In the genomic region with DNA sequence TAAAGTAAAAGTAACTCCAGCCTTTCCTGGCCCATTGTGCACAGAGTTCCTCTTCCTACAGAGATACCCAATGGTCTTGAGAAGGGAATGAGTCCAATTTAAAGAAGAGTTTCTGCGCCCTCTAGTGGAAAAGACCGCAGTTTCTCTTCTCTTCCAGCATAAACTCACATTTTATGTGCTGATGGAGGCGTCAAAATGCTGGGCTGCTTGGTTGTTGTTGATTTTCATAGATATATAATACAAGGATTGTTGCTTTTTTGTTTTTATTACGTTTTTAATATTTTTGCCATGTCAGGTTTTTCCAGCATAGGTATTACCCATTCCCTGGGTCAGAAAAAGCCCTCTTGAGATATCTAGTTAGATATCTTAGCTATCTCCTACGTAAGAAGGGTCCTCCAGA, we compare ENCODE assay signal across 8 cellular contexts.
DNase-seq lines count a peak whose midpoint lies in the region; ATAC-seq, FAIRE-seq and TF ChIP-seq lines count a peak whose summit lies in the region.

No MANE protein-coding gene starts in this region.

- H4K5ac ChIP-seq in mesendoderm (ENCODE audit: low read length): no peak overlapping the region

- H3K79me2 ChIP-seq in mesendoderm (ENCODE audit: control insufficient read depth, insufficient read depth, low read length): no peaks in the 10 kb centered on the region

- no peaks in the 10 kb centered on the region for H3K79me1 ChIP-seq in mesendoderm (ENCODE audit: low read length)

- no peaks in the 10 kb centered on the region for H3K4me1 ChIP-seq in mesendoderm (ENCODE audit: control insufficient read depth, low read depth, low read length)
- H3K4me1 ChIP-seq in esophagus squamous epithelium: no peaks in the 10 kb centered on the region
- no peaks in the 10 kb centered on the region for H3K4me1 ChIP-seq in aorta (ENCODE audit: control insufficient read depth in 1 of 2, insufficient read depth in 2 of 2, low read length in 2 of 2)

- H3K36me3 Mint-ChIP-seq in activated CD8-positive, alpha-beta T cell treated with anti-CD3 and anti-CD28 coated beads, Interleukin-2, amount 10 ng/mL, durations not matched to agents 7 days and 5 days (ENCODE audit: low read depth): no peaks in the 10 kb centered on the region

- DNase-seq in SIG-M5 treated with dmso at 0.1 percent for 504 hours (lab: John Stamatoyannopoulos, UW; ENCODE audit: unreplicated experiment): peak; percentile 65
- no peak for DNase-seq in SIG-M5 (lab: John Stamatoyannopoulos, UW)
- DNase-seq in NCI-H1092 (lab: John Stamatoyannopoulos, UW): peak; percentile 28
- DNase-seq in activated CD8-positive, alpha-beta T cell treated with anti-CD3 and anti-CD28 coated beads, Interleukin-2, amount 10 ng/mL, durations not matched to agents 7 days and 5 days: peak; percentile 23
- peak; percentile 80 for DNase-seq in mesendoderm
- DNase-seq in esophagus squamous epithelium (lab: John Stamatoyannopoulos, UW): no peak
- no peak for DNase-seq in aorta
- no peak for DNase-seq in frontal cortex (ENCODE audit: low spot score in 2 of 2)

- no peak overlapping the region for H2BK15ac ChIP-seq in mesendoderm (replicated peaks; ENCODE audit: low read depth)

- no peaks in the 10 kb centered on the region for H3K36me3 ChIP-seq in mesendoderm (ENCODE audit: control insufficient read depth, insufficient read depth, low read length)
- H3K36me3 ChIP-seq in esophagus squamous epithelium: no peaks in the 10 kb centered on the region
- no peaks in the 10 kb centered on the region for H3K36me3 ChIP-seq in aorta (ENCODE audit: control insufficient read depth in 1 of 2, insufficient read depth in 2 of 2, low read length in 1 of 2)

- H3K9me3 Mint-ChIP-seq in activated CD8-positive, alpha-beta T cell treated with anti-CD3 and anti-CD28 coated beads, Interleukin-2, amount 10 ng/mL, durations not matched to agents 7 days and 5 days (ENCODE audit: insufficient read depth): no peaks in the 10 kb centered on the region

- H2AK5ac ChIP-seq in mesendoderm (ENCODE audit: low read length): no peak overlapping the region

- H3K23ac ChIP-seq in mesendoderm (ENCODE audit: low read length): no peak overlapping the region

- H3K4ac ChIP-seq in mesendoderm (ENCODE audit: low read depth, low read length): no peak overlapping the region

- no CpG with 5 or more reads among the region's 5 CpGs for WGBS in mesendoderm (ENCODE audit: extremely low coverage, insufficient coverage, low lambda C conversion rate)
- WGBS in esophagus squamous epithelium, 2 donors: 26 to 27% methylated on average over 5 of the region's 5 CpGs
- 15 to 22% methylated on average over 5 of the region's 5 CpGs for WGBS in aorta, 2 donors

- H3K4me3 ChIP-seq in mesendoderm (ENCODE audit: low read length): no peak overlapping the region
- no peak overlapping the region for H3K4me3 ChIP-seq in esophagus squamous epithelium
- H3K4me3 ChIP-seq in aorta (ENCODE audit: low read length in 2 of 2): no peak overlapping the region

- H4K8ac ChIP-seq in mesendoderm (ENCODE audit: low read depth, low read length): no peak overlapping the region

- no peak overlapping the region for H3K18ac ChIP-seq in mesendoderm (ENCODE audit: low read length)

- H3K9me3 ChIP-seq in esophagus squamous epithelium (no peaks in the 10 kb centered on the region), aorta (ENCODE audit: control insufficient read depth, low read length) (no peaks in the 10 kb centered on the region)

- peak in 2 of 6 experiments; percentile 21 to 39 for TF ChIP-seq CTCF in esophagus squamous epithelium (IDR thresholded peaks at IDR 0.05)

- no peak overlapping the region for H3K4me2 ChIP-seq in mesendoderm (ENCODE audit: low read length)

- no peak overlapping the region for H3K4me3 Mint-ChIP-seq in activated CD8-positive, alpha-beta T cell treated with anti-CD3 and anti-CD28 coated beads, Interleukin-2, amount 10 ng/mL, durations not matched to agents 7 days and 5 days

- H2BK120ac ChIP-seq in mesendoderm (ENCODE audit: low read depth, low read length): no peak overlapping the region

- H3K56ac ChIP-seq in mesendoderm (ENCODE audit: low read length): no peak overlapping the region

- no peak for ATAC-seq in activated CD8-positive, alpha-beta T cell treated with anti-CD3 and anti-CD28 coated beads, Interleukin-2, amount 10 ng/mL, durations not matched to agents 7 days and 5 days
- no peak for ATAC-seq in aorta (ENCODE audit: low FRiP score)

- H3K9ac ChIP-seq in mesendoderm (ENCODE audit: low read length): no peak overlapping the region

- intact Hi-C loops in esophagus squamous epithelium (cut with DNase I) (loop anchor here (10.0 kb wide), 1 partner anchor 602 kb away; no protein-coding TSS in a partner anchor), aorta (cut with DNase I) (no loop called here)

- H2BK5ac ChIP-seq in mesendoderm (ENCODE audit: low read length): no peak overlapping the region

- FAIRE-seq in frontal cortex (lab: Jason Lieb, UNC): no peak

- H3K27ac ChIP-seq in mesendoderm (ENCODE audit: low read depth, low read length) (no peak overlapping the region), esophagus squamous epithelium (no peak overlapping the region), aorta (ENCODE audit: low read depth in 1 of 2, low read length in 2 of 2) (no peak overlapping the region)

- no peak overlapping the region for H3K27ac Mint-ChIP-seq in activated CD8-positive, alpha-beta T cell treated with anti-CD3 and anti-CD28 coated beads, Interleukin-2, amount 10 ng/mL, durations not matched to agents 7 days and 5 days

- POLR2A ChIA-PET in activated CD8-positive, alpha-beta T cell treated with anti-CD3 and anti-CD28 coated beads, Interleukin-2, amount 10 ng/mL, durations not matched to agents 7 days and 5 days (lab: Charles Lee): no interaction called here

- no peaks in the 10 kb centered on the region for H3K4me1 Mint-ChIP-seq in activated CD8-positive, alpha-beta T cell treated with anti-CD3 and anti-CD28 coated beads, Interleukin-2, amount 10 ng/mL, durations not matched to agents 7 days and 5 days (ENCODE audit: low read depth)

- CTCF ChIA-PET in activated CD8-positive, alpha-beta T cell treated with anti-CD3 and anti-CD28 coated beads, Interleukin-2, amount 10 ng/mL, durations not matched to agents 7 days and 5 days (lab: Charles Lee): no interaction called here

- TF ChIP-seq POLR2A in esophagus squamous epithelium (IDR thresholded peaks at IDR 0.05): no peak

- no peaks in the 10 kb centered on the region for H3K27me3 ChIP-seq in mesendoderm (ENCODE audit: insufficient read depth, low read length, poor library complexity)
- no peaks in the 10 kb centered on the region for H3K27me3 ChIP-seq in esophagus squamous epithelium
- no peaks in the 10 kb centered on the region for H3K27me3 ChIP-seq in aorta (ENCODE audit: control insufficient read depth in 1 of 2, insufficient read depth in 2 of 2, low read length in 1 of 2)

- no peaks in the 10 kb centered on the region for H3K27me3 Mint-ChIP-seq in activated CD8-positive, alpha-beta T cell treated with anti-CD3 and anti-CD28 coated beads, Interleukin-2, amount 10 ng/mL, durations not matched to agents 7 days and 5 days (ENCODE audit: low read depth)

Comparison
In these comparisons a context has a peak if more than half of its experiments do, and no peak if none do; other contexts are left out.
1. DNase-seq: peak in SIG-M5 treated with dmso at 0.1 percent for 504 hours (single experiment), NCI-H1092 (single experiment), activated CD8-positive, alpha-beta T cell treated with anti-CD3 and anti-CD28 coated beads, Interleukin-2, amount 10 ng/mL, durations not matched to agents 7 days and 5 days (single experiment) and mesendoderm (single experiment); none in SIG-M5 (single experiment), esophagus squamous epithelium (single experiment), aorta (0 of 2) and frontal cortex (0 of 2).